In genomic region chr5:151155149-151155776, GRCh38 we compare ENCODE assay signal across 8 cellular contexts. TPM values are rescaled to one million over a fixed set of nuclear protein-coding genes. Genes with fewer than 3 reads are reported as not detected.
DNase-seq lines count a peak whose midpoint lies in the region; ATAC-seq and TF ChIP-seq lines count a peak whose summit lies in the region.

No MANE protein-coding gene starts in this region.

- H3K36me3 Mint-ChIP-seq in MCF 10A (ENCODE audit: insufficient read depth, unreplicated experiment) (no peaks in the 10 kb centered on the region), mesothelial cell of epicardium (no peaks in the 10 kb centered on the region)
- H3K36me3 Mint-ChIP-seq in activated naive CD4-positive, alpha-beta T cell treated with anti-CD3 and anti-CD28 coated beads, Interleukin-2, amount 50 U/mL, for 24 hours: peaks cover 7% of the 10 kb centered on the region

- H3K4me2 ChIP-seq in Loucy (ENCODE audit: low read depth, low read length, poor library complexity, severe bottlenecking): peak overlapping the region; percentile 98

- H3F3A ChIP-seq in Loucy (ENCODE audit: low read depth): peaks cover 9% of the 10 kb centered on the region

- H3K79me2 ChIP-seq in Loucy (ENCODE audit: insufficient read depth, low read length): peaks cover 81% of the 10 kb centered on the region

- TF ChIP-seq EP300 in upper lobe of left lung (IDR thresholded peaks at IDR 0.05): no peak

- H3K27ac ChIP-seq in breast epithelium (peak overlapping the region; percentile 89 to 93), upper lobe of left lung (peak overlapping the region; percentile 79 to 93 (median 88))

- H3K9me3 ChIP-seq in breast epithelium: no peaks in the 10 kb centered on the region
- no peaks in the 10 kb centered on the region for H3K9me3 ChIP-seq in Loucy (ENCODE audit: insufficient read depth, low read depth, low read length)
- no peaks in the 10 kb centered on the region for H3K9me3 ChIP-seq in upper lobe of left lung

- H3K4me1 Mint-ChIP-seq in MCF 10A (ENCODE audit: insufficient read depth, unreplicated experiment) (peaks cover 9% of the 10 kb centered on the region), mesothelial cell of epicardium (peaks cover 72% of the 10 kb centered on the region)
- H3K4me1 Mint-ChIP-seq in activated naive CD4-positive, alpha-beta T cell treated with anti-CD3 and anti-CD28 coated beads, Interleukin-2, amount 50 U/mL, for 24 hours: peaks cover 86% of the 10 kb centered on the region

- H3K27me3 Mint-ChIP-seq in MCF 10A (ENCODE audit: insufficient read depth, unreplicated experiment) (peaks cover 27% of the 10 kb centered on the region), mesothelial cell of epicardium (ENCODE audit: low read depth) (no peaks in the 10 kb centered on the region)
- H3K27me3 Mint-ChIP-seq in activated naive CD4-positive, alpha-beta T cell treated with anti-CD3 and anti-CD28 coated beads, Interleukin-2, amount 50 U/mL, for 24 hours: no peaks in the 10 kb centered on the region

- DNase-seq in breast epithelium (ENCODE audit: low spot score in 2 of 2) (no peak), MCF 10A (ENCODE audit: unreplicated experiment) (no peak), mesothelial cell of epicardium (ENCODE audit: low spot score in 2 of 2, unreplicated experiment in 2 of 2) (no peak), upper lobe of left lung (no peak), NCI-H69 (lab: John Stamatoyannopoulos, UW) (no peak)

- H4K20me1 ChIP-seq in Loucy (ENCODE audit: insufficient read depth, low read length, poor library complexity, severe bottlenecking): peaks cover 27% of the 10 kb centered on the region

- H3K9me3 Mint-ChIP-seq in MCF 10A (ENCODE audit: unreplicated experiment) (no peaks in the 10 kb centered on the region), mesothelial cell of epicardium (no peaks in the 10 kb centered on the region)
- no peaks in the 10 kb centered on the region for H3K9me3 Mint-ChIP-seq in activated naive CD4-positive, alpha-beta T cell treated with anti-CD3 and anti-CD28 coated beads, Interleukin-2, amount 50 U/mL, for 24 hours

- peak overlapping the region; percentile 90 for H3K9ac ChIP-seq in Loucy (ENCODE audit: low read depth, low read length, poor library complexity, severe bottlenecking)

- H2AFZ ChIP-seq in Loucy (ENCODE audit: low read length): no peak overlapping the region

- no peak for TF ChIP-seq CTCF in breast epithelium (IDR thresholded peaks at IDR 0.05)
- no peak for TF ChIP-seq CTCF in MCF 10A (IDR thresholded peaks at IDR 0.05; ENCODE audit: unreplicated experiment)
- TF ChIP-seq CTCF in Loucy (conservative IDR thresholded peaks at IDR 0.05; ENCODE audit: low read length): no peak
- no peak for TF ChIP-seq CTCF in mesothelial cell of epicardium (IDR thresholded peaks at IDR 0.05; ENCODE audit: unreplicated experiment)
- TF ChIP-seq CTCF in upper lobe of left lung (IDR thresholded peaks at IDR 0.05): no peak

- ATAC-seq in upper lobe of left lung (ENCODE audit: low FRiP score in 2 of 2) (no peak), HG03135 (IDR thresholded peaks at IDR 0.05; ENCODE audit: unreplicated experiment) (no peak)

- no TSS peak for BruUV-seq in MCF 10A (replicated peaks; lab: Mats Ljungman, UMichigan)

- intact Hi-C loops in breast epithelium (cut with DNase I; ENCODE audit: low total_unique reads): no loop called here
- intact Hi-C loops in MCF 10A (cut with micrococcal nuclease): no loop called here

- H3K4me3 ChIP-seq in breast epithelium: peak overlapping the region; percentile 76 to 92 (median 80)
- H3K4me3 ChIP-seq in Loucy (ENCODE audit: low read length, poor library complexity, severe bottlenecking): peak overlapping the region; percentile 95
- peak overlapping the region in 3 of 4 donors; percentile 76 to 81 (median 80) for H3K4me3 ChIP-seq in upper lobe of left lung

- WGBS in upper lobe of left lung, 2 donors: 39 to 48% methylated on average over 9 of the region's 9 CpGs

- H3K27ac Mint-ChIP-seq in MCF 10A (ENCODE audit: low read depth, unreplicated experiment) (no peak overlapping the region), mesothelial cell of epicardium (peak overlapping the region; percentile 39)
- peak overlapping the region; percentile 95 for H3K27ac Mint-ChIP-seq in activated naive CD4-positive, alpha-beta T cell treated with anti-CD3 and anti-CD28 coated beads, Interleukin-2, amount 50 U/mL, for 24 hours

- H3K27me3 ChIP-seq in breast epithelium (no peaks in the 10 kb centered on the region), Loucy (ENCODE audit: insufficient read depth, low read length, poor library complexity, severe bottlenecking) (no peaks in the 10 kb centered on the region), upper lobe of left lung (no peaks in the 10 kb centered on the region)

- no peaks in the 10 kb centered on the region for H3K36me3 ChIP-seq in breast epithelium
- no peaks in the 10 kb centered on the region for H3K36me3 ChIP-seq in Loucy (ENCODE audit: insufficient read depth, low read length)
- H3K36me3 ChIP-seq in upper lobe of left lung: peaks cover 0 to 3% (median 0%) of the 10 kb centered on the region in 4 donors

- POLR2A ChIA-PET in MCF 10A (lab: Yijun Ruan, JAX): no interaction called here

- no peaks in the 10 kb centered on the region for H3K9me2 ChIP-seq in Loucy (replicated peaks; ENCODE audit: low read depth, low read length)

- H3K4me3 Mint-ChIP-seq in MCF 10A (ENCODE audit: unreplicated experiment) (no peak overlapping the region), mesothelial cell of epicardium (peak overlapping the region; percentile 81)
- H3K4me3 Mint-ChIP-seq in activated naive CD4-positive, alpha-beta T cell treated with anti-CD3 and anti-CD28 coated beads, Interleukin-2, amount 50 U/mL, for 24 hours: peak overlapping the region; percentile 89

- no peak for TF ChIP-seq POLR2A in breast epithelium (IDR thresholded peaks at IDR 0.05)
- TF ChIP-seq POLR2A in upper lobe of left lung (IDR thresholded peaks at IDR 0.05): no peak

- H3K4me1 ChIP-seq in breast epithelium (peaks cover 0 to 13% of the 10 kb centered on the region in 2 donors), Loucy (ENCODE audit: insufficient read depth, low read length, poor library complexity, severe bottlenecking) (peaks cover 74% of the 10 kb centered on the region), upper lobe of left lung (peaks cover 59 to 72% (median 69%) of the 10 kb centered on the region in 4 donors)

- CTCF ChIA-PET in MCF 10A (lab: Yijun Ruan, JAX): interaction anchor here (0.5 to 8.7 kb wide), 9 partner anchors 10 to 154 kb away, joined by 3 to 112 read pairs (median 4); no protein-coding TSS in a partner anchor

RNA-seq across cellular contexts. Expression of gene ANXA6, which starts 2.3 kb away (rescaled TPM):
- total RNA-seq in breast epithelium: 100 to 1,000 TPM; 206 to 320 (median 276) TPM
- 2.6 TPM in 2 replicates for total RNA-seq in MCF 10A (2022)
- total RNA-seq in mesothelial cell of epicardium: 178 to 197 TPM (median 186 TPM) in 3 replicates
- 100 to 1,000 TPM in 1 of 6 donors, 10 to 100 TPM in 5; 68.5 to 176 (median 84.5) TPM for total RNA-seq in upper lobe of left lung

Comparison
In these comparisons a context has a peak if more than half of its experiments do, and no peak if none do; other contexts are left out.
1. RNA of gene ANXA6, which starts 2.3 kb away (total RNA-seq): 206 to 320 TPM in breast epithelium, 178 to 197 TPM in mesothelial cell of epicardium and 68.5 to 176 TPM in upper lobe of left lung; 2.6 TPM in MCF 10A; every median in the first group is over 10 times any median in the second.
2. Peak in every context shown above with its lines, with median percentiles within 50 percentile points of each other: H3K4me3 ChIP-seq.